ENCODE assay signal across 9 cellular contexts in genomic region chr2:217933326-217933993, GRCh38.
DNase-seq lines count a peak whose midpoint lies in the region; ATAC-seq and TF ChIP-seq lines count a peak whose summit lies in the region.
"Had no signal": no experiment of that assay in that cellular context is flagged by ENCODE, and none has a peak within 500 bp of the region (broad histone marks: within the 10 kb centered on the region; RNA-seq: fewer than 3 reads in every experiment).

No MANE protein-coding gene starts in this region.

- POLR2A ChIA-PET in activated CD4-positive, alpha-beta T cell treated with anti-CD3 and anti-CD28 coated beads for 36 hours (lab: Charles Lee), result no interaction called here

- peak overlapping the region; percentile 95 to 99 (median 97) for H3K27ac Mint-ChIP-seq in CD14-positive monocyte
- H3K27ac Mint-ChIP-seq in osteocyte (ENCODE audit: unreplicated experiment), result peak overlapping the region; percentile 86
- no peak overlapping the region for H3K27ac Mint-ChIP-seq in activated CD4-positive, alpha-beta T cell treated with anti-CD3 and anti-CD28 coated beads for 36 hours

- CTCF ChIA-PET in activated CD4-positive, alpha-beta T cell treated with anti-CD3 and anti-CD28 coated beads for 36 hours (lab: Charles Lee), result interaction anchor here (0.6 to 0.9 kb wide), 2 partner anchors 60 to 154 kb away, joined by 3 read pairs; no protein-coding TSS in a partner anchor

- H3K36me3 Mint-ChIP-seq in CD14-positive monocyte (peaks cover 4 to 21% of the 10 kb centered on the region in 2 donors), osteocyte (ENCODE audit: unreplicated experiment) (no peaks in the 10 kb centered on the region)
- H3K36me3 Mint-ChIP-seq in activated CD4-positive, alpha-beta T cell treated with anti-CD3 and anti-CD28 coated beads for 36 hours (ENCODE audit: low read depth), result no peaks in the 10 kb centered on the region

- 44 to 49% methylated on average over 7 of the region's 7 CpGs for WGBS in esophagus, 2 donors

- no peak for TF ChIP-seq CTCF in CD14-positive monocyte (IDR thresholded peaks at IDR 0.05)
- no peak for TF ChIP-seq CTCF in osteocyte (IDR thresholded peaks at IDR 0.05)

- peak overlapping the region; percentile 62 to 88 for H3K27ac ChIP-seq in esophagus (ENCODE audit: low read depth in 2 of 2, low read length in 1 of 2)

- H3K9me3 ChIP-seq in esophagus (ENCODE audit: control insufficient read depth in 2 of 2, insufficient read depth in 1 of 2, low read depth in 1 of 2, low read length in 1 of 2), result no peaks in the 10 kb centered on the region

- ATAC-seq in HG03108 (IDR thresholded peaks at IDR 0.05; ENCODE audit: unreplicated experiment), result no peak
- ATAC-seq in activated CD4-positive, alpha-beta T cell treated with anti-CD3 and anti-CD28 coated beads for 36 hours, result no peak
- ATAC-seq: Panc1 had no signal

- H3K9me3 Mint-ChIP-seq in CD14-positive monocyte (peaks cover 0 to 3% (median 0%) of the 10 kb centered on the region in 7 donors), osteocyte (ENCODE audit: unreplicated experiment) (no peaks in the 10 kb centered on the region)
- H3K9me3 Mint-ChIP-seq in activated CD4-positive, alpha-beta T cell treated with anti-CD3 and anti-CD28 coated beads for 36 hours (ENCODE audit: low read depth), result no peaks in the 10 kb centered on the region

- H3K4me1 Mint-ChIP-seq in CD14-positive monocyte (peaks cover 58% of the 10 kb centered on the region), osteocyte (ENCODE audit: unreplicated experiment) (peaks cover 96% of the 10 kb centered on the region)
- H3K4me1 Mint-ChIP-seq in activated CD4-positive, alpha-beta T cell treated with anti-CD3 and anti-CD28 coated beads for 36 hours, result peaks cover 2% of the 10 kb centered on the region

- H3K4me3 Mint-ChIP-seq in CD14-positive monocyte, result peak overlapping the region in 1 of 2 donors; percentile 91
- H3K4me3 Mint-ChIP-seq in osteocyte (ENCODE audit: unreplicated experiment), result no peak overlapping the region
- H3K4me3 Mint-ChIP-seq in activated CD4-positive, alpha-beta T cell treated with anti-CD3 and anti-CD28 coated beads for 36 hours, result no peak overlapping the region

- peaks cover 17 to 42% of the 10 kb centered on the region in 2 donors for H3K4me1 ChIP-seq in esophagus (ENCODE audit: control insufficient read depth in 2 of 2, insufficient read depth in 2 of 2, low read length in 1 of 2)

- intact Hi-C loops in CD14-positive monocyte (cut with micrococcal nuclease), result loop anchor here in 1 of 2 donors (5.0 kb wide), 1 partner anchor 36 kb away; no protein-coding TSS in a partner anchor
- intact Hi-C loops in activated CD4-positive, alpha-beta T cell treated with anti-CD3 and anti-CD28 coated beads for 36 hours (cut with DNase I, micrococcal nuclease), result no loop called here

- no peaks in the 10 kb centered on the region for H3K36me3 ChIP-seq in esophagus (ENCODE audit: control insufficient read depth in 2 of 2, insufficient read depth in 2 of 2, low read length in 1 of 2)

- H3K4me3 ChIP-seq in esophagus (ENCODE audit: low read depth in 1 of 2, low read length in 2 of 2), result no peak overlapping the region

- H3K27me3 ChIP-seq in esophagus (ENCODE audit: control insufficient read depth in 1 of 2, insufficient read depth in 2 of 2, low read length in 2 of 2), result no peaks in the 10 kb centered on the region

- DNase-seq in CD14-positive monocyte (ENCODE audit: low spot score) (no peak), NCI-H2196 treated with DMSO at 0.1 percent for 48 hours (lab: John Stamatoyannopoulos, UW; ENCODE audit: unreplicated experiment) (peak; percentile 25), osteocyte (ENCODE audit: extremely low spot score, unreplicated experiment) (no peak), D341Med (ENCODE audit: low spot score) (no peak)
- no peak for DNase-seq in stimulated activated CD4-positive, alpha-beta T cell treated with anti-CD3 and anti-CD28 coated beads, Interleukin-1b, Interleukin-23, amount 100 ng/mL, for 48 hours
- no peak for DNase-seq in activated CD4-positive, alpha-beta T cell treated with anti-CD3 and anti-CD28 coated beads for 36 hours

- H3K27me3 Mint-ChIP-seq in CD14-positive monocyte (ENCODE audit: low read depth in 3 of 3) (peaks cover 6 to 14% (median 10%) of the 10 kb centered on the region in 3 donors), osteocyte (ENCODE audit: unreplicated experiment) (no peaks in the 10 kb centered on the region)
- peaks cover 5% of the 10 kb centered on the region for H3K27me3 Mint-ChIP-seq in activated CD4-positive, alpha-beta T cell treated with anti-CD3 and anti-CD28 coated beads for 36 hours
